In genomic region chr6:162149786-162150185, GRCh38 we compare ENCODE assay signal across 1 cellular context.
TF ChIP-seq lines count a peak whose summit lies in the region.

No MANE protein-coding gene starts in this region.

TF ChIP-seq in H1, 55 proteins besides CTCF, POLR2A, EP300 and RAD21:
- TF ChIP-seq TCF12 (IDR thresholded peaks at IDR 0.05; ENCODE audit: low read depth, low read length) (0 out of 2 replicates have a peak, but pooled peaks have one; percentile 42), TEAD4 (IDR thresholded peaks at IDR 0.05; ENCODE audit: low read depth, low read length) (peak; percentile 37; the same call in 1 of the 2 replicates), BRCA1 (IDR thresholded peaks at IDR 0.05; ENCODE audit: low read depth, low read length) (no peak), SIX5 (IDR thresholded peaks at IDR 0.05; ENCODE audit: low read depth, low read length) (no peak), RFX5 (IDR thresholded peaks at IDR 0.05; ENCODE audit: borderline replicate concordance, low read depth, low read length) (no peak)
